12 cellular contexts compared by ENCODE assay signal in the genomic region with DNA sequence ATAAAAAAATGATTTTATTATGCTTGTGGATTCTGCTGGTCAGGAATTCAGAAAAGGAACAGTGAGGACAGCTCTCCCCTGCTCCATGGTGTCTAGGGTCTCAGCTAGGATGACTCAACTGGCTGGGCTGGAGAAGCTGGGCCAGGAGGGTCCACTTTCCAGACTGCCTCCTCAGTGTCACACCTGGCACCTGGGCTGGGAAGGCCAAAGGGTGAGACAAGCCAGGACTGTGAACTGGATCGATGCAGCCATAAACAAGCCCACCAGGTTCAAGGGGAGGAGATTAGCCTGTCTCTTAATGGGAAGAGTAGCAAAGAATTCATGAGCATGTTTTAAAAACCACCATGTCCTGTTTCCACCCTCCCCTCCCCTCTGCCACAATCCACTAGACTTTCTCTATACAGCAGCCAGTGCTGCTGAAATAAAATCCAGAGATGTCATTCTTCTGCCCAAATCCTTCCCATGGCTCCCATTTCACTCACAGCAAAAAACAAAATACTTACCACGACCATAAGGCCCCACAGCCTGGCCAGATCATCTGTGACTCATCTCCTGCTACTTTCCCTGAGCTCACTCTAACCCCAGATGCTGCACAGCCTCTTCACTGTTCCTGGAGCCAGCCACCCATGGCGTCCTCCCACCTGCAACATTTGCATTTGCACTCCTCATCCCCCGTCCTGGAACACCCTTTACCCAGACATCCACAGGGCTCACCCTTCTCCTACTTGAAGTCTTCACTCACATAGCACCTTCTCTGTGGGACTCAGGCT. TPM values are rescaled to one million over a fixed set of nuclear protein-coding genes. Genes with fewer than 3 reads are reported as not detected.
DNase-seq lines count a peak whose midpoint lies in the region; TF ChIP-seq lines count a peak whose summit lies in the region.
"Had no signal": no experiment of that assay in that cellular context is flagged by ENCODE, and none has a peak within 500 bp of the region (broad histone marks: within the 10 kb centered on the region; RNA-seq: fewer than 3 reads in every experiment).

No MANE protein-coding gene starts in this region.

- CTCF ChIA-PET in AG04450 (lab: Charles Lee) (no interaction called here), mammary epithelial cell (lab: Charles Lee; ENCODE audit: low non-redundant PET) (no interaction called here), RWPE1 (lab: Yijun Ruan, JAX) (no interaction called here)
- CTCF ChIA-PET in activated naive CD4-positive, alpha-beta T cell treated with anti-CD3 and anti-CD28 coated beads, Interleukin-2, amount 10 ng/mL, durations not matched to agents 7 days and 5 days (lab: Charles Lee), result no interaction called here

- H3K4me3 ChIP-seq in AG04450 (ENCODE audit: low read depth, low read length) (no peak overlapping the region), mammary epithelial cell (replicated peaks in 1 of 3; ENCODE audit: insufficient read depth in 1 of 3, low read depth in 2 of 3, low read length in 3 of 3) (no peak overlapping the region)
- H3K4me3 ChIP-seq: pancreas had no signal

- 42% methylated on average over 4 of the region's 4 CpGs for WGBS in mammary epithelial cell (ENCODE audit: low coverage, missing lambda C conversion rate)

- no peak overlapping the region for H3K4me3 Mint-ChIP-seq in activated naive CD4-positive, alpha-beta T cell treated with anti-CD3 and anti-CD28 coated beads, Interleukin-2, amount 10 ng/mL, durations not matched to agents 7 days and 5 days

- H3K27ac Mint-ChIP-seq in activated naive CD4-positive, alpha-beta T cell treated with anti-CD3 and anti-CD28 coated beads, Interleukin-2, amount 10 ng/mL, durations not matched to agents 7 days and 5 days, result no peak overlapping the region

- peaks cover 12% of the 10 kb centered on the region for H3K9me3 Mint-ChIP-seq in activated naive CD4-positive, alpha-beta T cell treated with anti-CD3 and anti-CD28 coated beads, Interleukin-2, amount 10 ng/mL, durations not matched to agents 7 days and 5 days

- peaks cover 34% of the 10 kb centered on the region for H3K4me1 ChIP-seq in mammary epithelial cell (ENCODE audit: insufficient read depth, low read length)

- H3K4me1 Mint-ChIP-seq in activated naive CD4-positive, alpha-beta T cell treated with anti-CD3 and anti-CD28 coated beads, Interleukin-2, amount 10 ng/mL, durations not matched to agents 7 days and 5 days, result no peaks in the 10 kb centered on the region

- TF ChIP-seq CTCF in AG04450 (IDR thresholded peaks at IDR 0.05; ENCODE audit: low read depth, low read length), result no peak
- TF ChIP-seq CTCF in mammary epithelial cell (conservative IDR thresholded peaks at IDR 0.05 in 1 of 2, IDR thresholded peaks at IDR 0.05 in 1 of 2; ENCODE audit: extremely low read depth in 1 of 2, insufficient read depth in 1 of 2, low read depth in 1 of 2, low read length in 2 of 2), result no peak
- TF ChIP-seq CTCF in RWPE1 (conservative IDR thresholded peaks at IDR 0.05; ENCODE audit: low read depth), result no peak

- DNase-seq in AG04450 (ENCODE audit: low read depth, low spot score), result no peak
- DNase-seq in HK-2 (ENCODE audit: unreplicated experiment), result peak; percentile 30
- DNase-seq in mammary epithelial cell, result peak; percentile 52
- peak; percentile 94 for DNase-seq in islet precursor cell
- no peak for DNase-seq in NCI-H2227 treated with DMSO at 0.1 percent for 48 hours (lab: John Stamatoyannopoulos, UW)
- DNase-seq in activated naive CD4-positive, alpha-beta T cell treated with anti-CD3 and anti-CD28 coated beads, Interleukin-2, amount 10 ng/mL, durations not matched to agents 7 days and 5 days, result no peak
- DNase-seq in pons (ENCODE audit: low spot score), result no peak
- no peak for DNase-seq in RWPE1 (ENCODE audit: low spot score)
- DNase-seq: effector CD4-positive, alpha-beta T cell; hippocampal formation; pancreas; SHP77 treated with DMSO at 0.1 percent for 48 hours had no signal

- H3K9ac ChIP-seq in mammary epithelial cell (ENCODE audit: insufficient read depth, low read length), result no peak overlapping the region

- H3K27me3 Mint-ChIP-seq in activated naive CD4-positive, alpha-beta T cell treated with anti-CD3 and anti-CD28 coated beads, Interleukin-2, amount 10 ng/mL, durations not matched to agents 7 days and 5 days, result no peaks in the 10 kb centered on the region

- peak overlapping the region; percentile 30 for H2AFZ ChIP-seq in mammary epithelial cell (ENCODE audit: low read depth, low read length)

- H4K20me1 ChIP-seq in mammary epithelial cell (ENCODE audit: insufficient read depth, low read length), result no peaks in the 10 kb centered on the region

- no peaks in the 10 kb centered on the region for H3K36me3 ChIP-seq in mammary epithelial cell (ENCODE audit: insufficient read depth, low read length)
- H3K36me3 ChIP-seq: pancreas had no signal

- H3K27me3 ChIP-seq in AG04450 (ENCODE audit: control insufficient read depth, insufficient read depth, low read length) (no peaks in the 10 kb centered on the region), mammary epithelial cell (ENCODE audit: insufficient read depth, low read length) (no peaks in the 10 kb centered on the region)
- H3K27me3 ChIP-seq: pancreas had no signal

- no peaks in the 10 kb centered on the region for H3K36me3 Mint-ChIP-seq in activated naive CD4-positive, alpha-beta T cell treated with anti-CD3 and anti-CD28 coated beads, Interleukin-2, amount 10 ng/mL, durations not matched to agents 7 days and 5 days

- POLR2A ChIA-PET in AG04450 (lab: Yijun Ruan, JAX), result no interaction called here
- POLR2A ChIA-PET in RWPE1 (lab: Yijun Ruan, JAX; ENCODE audit: low non-redundant PET), result no interaction called here

- no TSS peak for BruUV-seq in mammary epithelial cell (replicated peaks; lab: Mats Ljungman, UMichigan)

- H3K4me2 ChIP-seq in mammary epithelial cell (ENCODE audit: insufficient read depth, low read depth, low read length), result no peak overlapping the region

- no peaks in the 10 kb centered on the region for H3K79me2 ChIP-seq in mammary epithelial cell (ENCODE audit: insufficient read depth, low read length)

- in situ Hi-C loops in mammary epithelial cell (cut with MboI; ENCODE audit: low sequenced_read_pairs in 2 of 2), result no loop called here

- H3K9me3 ChIP-seq in AG04450 (ENCODE audit: control insufficient read depth, insufficient read depth, low read length), result no peaks in the 10 kb centered on the region
- H3K9me3 ChIP-seq in mammary epithelial cell (replicated peaks; ENCODE audit: insufficient read depth, low read length), result peaks cover 6% of the 10 kb centered on the region
- H3K9me3 ChIP-seq: pancreas had no signal

- H3K27ac ChIP-seq in AG04450 (ENCODE audit: low read depth, low read length) (peak overlapping the region; percentile 54), mammary epithelial cell (ENCODE audit: insufficient read depth, low read depth, low read length) (no peak overlapping the region), RWPE1 (no peak overlapping the region)
- H3K27ac ChIP-seq: pancreas had no signal

- intact Hi-C loops in mammary epithelial cell (cut with micrococcal nuclease), result no loop called here

- dilution Hi-C loops in mammary epithelial cell (cut with HindIII; ENCODE audit: low sequenced_read_pairs), result no loop called here

RNA-seq across cellular contexts. Expression of a gene that starts 13.8 kb away (rescaled TPM):
- polyA plus RNA-seq in AG04450 (2011; rRNA removed) (2.7 and 2.8 TPM in 2 replicates), mammary epithelial cell (3.6 TPM)
- polyA minus RNA-seq in AG04450 (2011; rRNA and poly(A)+ RNA removed), result 1.5 and 2.1 TPM in 2 replicates
- total RNA-seq in mammary epithelial cell, result 10 to 100 TPM; 10.1 to 12.5 TPM
- 6.3 TPM for polyA minus RNA-seq in mammary epithelial cell

Comparison
In these comparisons a context has a peak if more than half of its experiments do, and no peak if none do; other contexts are left out.
1. DNase-seq: peak in HK-2 (single experiment), mammary epithelial cell (single experiment) and islet precursor cell (single experiment); none in AG04450 (single experiment), NCI-H2227 treated with DMSO at 0.1 percent for 48 hours (single experiment), activated naive CD4-positive, alpha-beta T cell treated with anti-CD3 and anti-CD28 coated beads, Interleukin-2, amount 10 ng/mL, durations not matched to agents 7 days and 5 days (single experiment), pons (single experiment) and RWPE1 (single experiment).